27 cellular contexts compared by ENCODE assay signal in genomic region chr1:221765527-221765926, GRCh38. TPM values are rescaled to one million over a fixed set of nuclear protein-coding genes. Genes with fewer than 3 reads are reported as not detected.
DNase-seq lines count a peak whose midpoint lies in the region; ATAC-seq, FAIRE-seq and TF ChIP-seq lines count a peak whose summit lies in the region.
"Had no signal": no experiment of that assay in that cellular context is flagged by ENCODE, and none has a peak within 500 bp of the region (broad histone marks: within the 10 kb centered on the region; RNA-seq: fewer than 3 reads in every experiment).

No MANE protein-coding gene starts in this region.

- no peak for TF ChIP-seq RAD21 in IMR-90 (IDR thresholded peaks at IDR 0.05; ENCODE audit: low read length)

- H4K91ac ChIP-seq in IMR-90 (ENCODE audit: insufficient read depth, low read depth, low read length), result no peak overlapping the region

- H4K5ac ChIP-seq in IMR-90 (ENCODE audit: low read depth, low read length), result no peak overlapping the region

- no peak overlapping the region for H3K4me3 ChIP-seq in IMR-90 (ENCODE audit: insufficient read depth, low read depth, low read length)
- H3K4me3 ChIP-seq: cardiac muscle cell, thoracic aorta, uterus had no signal

- H2BK15ac ChIP-seq in IMR-90 (ENCODE audit: low read depth, low read length), result peak overlapping the region; percentile 26; the same call in 1 of the 3 replicates

- no peak for ATAC-seq in IMR-90 (ENCODE audit: low read depth)
- no peak for ATAC-seq in activated T-helper 17 cell treated with anti-CD3 and anti-CD28 coated beads, Interleukin-2, amount 50 U/mL, for 72 hours (replicated peaks)
- ATAC-seq: natural killer cell had no signal

- in situ Hi-C loops in IMR-90 (cut with MboI; ENCODE audit: low sequenced_read_pairs), result no loop called here

- peak overlapping the region; percentile 36; the same call in 1 of the 2 replicates for H3K4ac ChIP-seq in IMR-90 (ENCODE audit: low read depth, low read length)

- no peaks in the 10 kb centered on the region for H3K36me3 ChIP-seq in IMR-90 (ENCODE audit: control insufficient read depth, insufficient read depth, low read length)
- H3K36me3 ChIP-seq: cardiac muscle cell, thoracic aorta, uterus had no signal

- H3K4me1 ChIP-seq in IMR-90 (ENCODE audit: control insufficient read depth, insufficient read depth, low read length), result peaks cover 2% of the 10 kb centered on the region
- H3K4me1 ChIP-seq: uterus had no signal

- H2AFZ ChIP-seq in IMR-90 (replicated peaks; ENCODE audit: low read length, poor library complexity), result no peak overlapping the region

- no peak overlapping the region for H2AK9ac ChIP-seq in IMR-90 (replicated peaks; ENCODE audit: low read depth, low read length, poor library complexity)

- H3K27me3 Mint-ChIP-seq in activated T-helper 17 cell treated with anti-CD3 and anti-CD28 coated beads, Interleukin-2, amount 50 U/mL, for 72 hours, result no peaks in the 10 kb centered on the region
- H3K27me3 Mint-ChIP-seq: activated CD4-positive, alpha-beta T cell treated with anti-CD3 and anti-CD28 coated beads, Interleukin-2, amount 10 ng/mL, durations not matched to agents 7 days and 5 days; activated naive CD4-positive, alpha-beta T cell treated with anti-CD3 and anti-CD28 coated beads, Interleukin-2, amount 50 U/mL, for 24 hours; stimulated activated naive CD8-positive, alpha-beta T cell treated with anti-CD3 and anti-CD28 coated beads, Interleukin-15, Interleukin-2, amounts not matched to agents 100 ng/mL and 50 ng/mL, for 24 hours had no signal

- H3K23ac ChIP-seq in IMR-90 (ENCODE audit: low read depth, low read length), result no peak overlapping the region

- H2AK5ac ChIP-seq in IMR-90 (ENCODE audit: low read depth, low read length), result no peak overlapping the region

- dilution Hi-C loops in IMR-90 (cut with HindIII; ENCODE audit: low sequenced_read_pairs, unreplicated experiment), result no loop called here

- no peaks in the 10 kb centered on the region for H4K20me1 ChIP-seq in IMR-90 (ENCODE audit: insufficient read depth, low read length)

- no peak overlapping the region for H3K27ac ChIP-seq in IMR-90 (ENCODE audit: insufficient read depth, low read length)
- H3K27ac ChIP-seq: cardiac muscle cell, thoracic aorta, uterus had no signal

- no peak overlapping the region for H3K4me3 Mint-ChIP-seq in activated T-helper 17 cell treated with anti-CD3 and anti-CD28 coated beads, Interleukin-2, amount 50 U/mL, for 72 hours
- H3K4me3 Mint-ChIP-seq: activated CD4-positive, alpha-beta T cell treated with anti-CD3 and anti-CD28 coated beads, Interleukin-2, amount 10 ng/mL, durations not matched to agents 7 days and 5 days; activated naive CD4-positive, alpha-beta T cell treated with anti-CD3 and anti-CD28 coated beads, Interleukin-2, amount 50 U/mL, for 24 hours; CD4-positive, CD25-positive, alpha-beta regulatory T cell; endodermal cell; natural killer cell; stimulated activated naive CD8-positive, alpha-beta T cell treated with anti-CD3 and anti-CD28 coated beads, Interleukin-15, Interleukin-2, amounts not matched to agents 100 ng/mL and 50 ng/mL, for 24 hours had no signal

- H3K9me3 Mint-ChIP-seq in activated T-helper 17 cell treated with anti-CD3 and anti-CD28 coated beads, Interleukin-2, amount 50 U/mL, for 72 hours, result no peaks in the 10 kb centered on the region
- H3K9me3 Mint-ChIP-seq: activated naive CD4-positive, alpha-beta T cell treated with anti-CD3 and anti-CD28 coated beads, Interleukin-2, amount 50 U/mL, for 24 hours; endodermal cell; natural killer cell; stimulated activated naive CD8-positive, alpha-beta T cell treated with anti-CD3 and anti-CD28 coated beads, Interleukin-15, Interleukin-2, amounts not matched to agents 100 ng/mL and 50 ng/mL, for 24 hours had no signal

- POLR2A ChIA-PET in IMR-90 (lab: Charles Lee; ENCODE audit: unreplicated experiment), result no interaction called here

- no peak overlapping the region for H3K9ac ChIP-seq in IMR-90 (ENCODE audit: low read depth, low read length)

- H3K4me1 Mint-ChIP-seq in activated T-helper 17 cell treated with anti-CD3 and anti-CD28 coated beads, Interleukin-2, amount 50 U/mL, for 72 hours, result no peaks in the 10 kb centered on the region

- CTCF ChIA-PET in IMR-90 (lab: Yijun Ruan, JAX), result no interaction called here

- no peaks in the 10 kb centered on the region; a peak in 1 of 4 replicates for H3K79me1 ChIP-seq in IMR-90 (ENCODE audit: low read depth in 1 of 2, low read length in 2 of 2)

- TF ChIP-seq POLR2A in IMR-90 (IDR thresholded peaks at IDR 0.05; ENCODE audit: low read depth, low read length), result no peak

- peaks cover 5% of the 10 kb centered on the region; the same call in 1 of the 2 replicates for H3K9me1 ChIP-seq in IMR-90 (ENCODE audit: insufficient read depth, low read length)

- FAIRE-seq in RCC 7860 (lab: Jason Lieb, UNC) (peak; percentile 73), colon (lab: Jason Lieb, UNC) (peak; percentile 47)
- FAIRE-seq: keratinocyte had no signal

- 0 out of 2 replicates have a peak overlapping the region, but pooled peaks have one; percentile 33 for H2BK20ac ChIP-seq in IMR-90 (ENCODE audit: low read depth, low read length)

- DNase-seq in IMR-90 (no peak), RCC 7860 (ENCODE audit: low spot score) (peak; percentile 25), renal cortical epithelial cell (ENCODE audit: low read depth) (peak; percentile 54), OCI-M1 (lab: John Stamatoyannopoulos, UW) (no peak)
- DNase-seq in central memory CD4-positive, alpha-beta T cell, result no peak
- DNase-seq: activated CD4-positive, alpha-beta T cell treated with anti-CD3 and anti-CD28 coated beads, Interleukin-2, amount 10 ng/mL, durations not matched to agents 7 days and 5 days; anterior cingulate cortex; CD4-positive, CD25-positive, alpha-beta regulatory T cell; DND-41; endodermal cell; natural killer cell; NCI-H1417; NCI-H2081; NCI-H345; NCI-H774; occipital lobe; SIG-M5; SW 1271; T1000; uterus had no signal

- H3K56ac ChIP-seq in IMR-90 (ENCODE audit: extremely low read depth, insufficient read depth, low read length), result no peak overlapping the region

- no peak overlapping the region for H3K4me2 ChIP-seq in IMR-90 (ENCODE audit: low read depth, low read length)

- no peak for TF ChIP-seq CTCF in IMR-90 (conservative IDR thresholded peaks at IDR 0.05; ENCODE audit: low read depth, low read length)

- H3K27me3 ChIP-seq in IMR-90 (ENCODE audit: control insufficient read depth, insufficient read depth, low read length), result no peaks in the 10 kb centered on the region
- H3K27me3 ChIP-seq: cardiac muscle cell, uterus had no signal

- H2BK120ac ChIP-seq in IMR-90 (ENCODE audit: low read depth, low read length), result no peak overlapping the region

- H3K27ac Mint-ChIP-seq in activated T-helper 17 cell treated with anti-CD3 and anti-CD28 coated beads, Interleukin-2, amount 50 U/mL, for 72 hours, result no peak overlapping the region
- H3K27ac Mint-ChIP-seq: activated CD4-positive, alpha-beta T cell treated with anti-CD3 and anti-CD28 coated beads, Interleukin-2, amount 10 ng/mL, durations not matched to agents 7 days and 5 days; activated naive CD4-positive, alpha-beta T cell treated with anti-CD3 and anti-CD28 coated beads, Interleukin-2, amount 50 U/mL, for 24 hours; CD4-positive, CD25-positive, alpha-beta regulatory T cell; endodermal cell; natural killer cell; stimulated activated naive CD8-positive, alpha-beta T cell treated with anti-CD3 and anti-CD28 coated beads, Interleukin-15, Interleukin-2, amounts not matched to agents 100 ng/mL and 50 ng/mL, for 24 hours had no signal

- no peak overlapping the region for H3K14ac ChIP-seq in IMR-90 (replicated peaks; ENCODE audit: low read depth, low read length)

- intact Hi-C loops in IMR-90 (cut with micrococcal nuclease), result no loop called here

- H3K9me3 ChIP-seq in IMR-90 (ENCODE audit: control insufficient read depth, insufficient read depth, low read length), result no peaks in the 10 kb centered on the region
- H3K9me3 ChIP-seq: thoracic aorta, uterus had no signal

- H2BK5ac ChIP-seq in IMR-90 (ENCODE audit: low read depth, low read length, poor library complexity, severe bottlenecking), result no peak overlapping the region

- no TSS peak for BruUV-seq in IMR-90 (replicated peaks; lab: Mats Ljungman, UMichigan)

- no peaks in the 10 kb centered on the region for H3K36me3 Mint-ChIP-seq in activated T-helper 17 cell treated with anti-CD3 and anti-CD28 coated beads, Interleukin-2, amount 50 U/mL, for 72 hours (ENCODE audit: low read depth)
- H3K36me3 Mint-ChIP-seq: activated naive CD4-positive, alpha-beta T cell treated with anti-CD3 and anti-CD28 coated beads, Interleukin-2, amount 50 U/mL, for 24 hours; CD4-positive, CD25-positive, alpha-beta regulatory T cell; natural killer cell had no signal

- H3K18ac ChIP-seq in IMR-90 (ENCODE audit: low read depth, low read length), result peak overlapping the region; percentile 34; the same call in 1 of the 2 replicates

- no CpG with 5 or more reads among the region's 2 CpGs for WGBS in IMR-90 (ENCODE audit: extremely low coverage in 2 of 2, insufficient read length in 1 of 2), 2 experiments

- H4K8ac ChIP-seq in IMR-90 (ENCODE audit: low read depth in 2 of 2, low read length in 2 of 2), result no peak overlapping the region; a peak in 1 of 4 replicates

TF ChIP-seq in IMR-90, 13 proteins besides CTCF, POLR2A, EP300 and RAD21 (continues in another document):
- TF ChIP-seq MAZ (IDR thresholded peaks at IDR 0.05; ENCODE audit: borderline replicate concordance, low read depth, low read length) (no peak), BHLHE40 (IDR thresholded peaks at IDR 0.05; ENCODE audit: low read depth, low read length) (no peak), RCOR1 (IDR thresholded peaks at IDR 0.05; ENCODE audit: insufficient replicate concordance, low read length) (no peak), NFE2L2 (IDR thresholded peaks at IDR 0.05; ENCODE audit: low read depth, low read length) (no peak), CEBPB (IDR thresholded peaks at IDR 0.05; ENCODE audit: low read depth, low read length) (no peak), FOS (IDR thresholded peaks at IDR 0.05; ENCODE audit: low read depth, low read length) (no peak), RFX5 (IDR thresholded peaks at IDR 0.05; ENCODE audit: low read depth, low read length) (no peak), MAFK (IDR thresholded peaks at IDR 0.05; ENCODE audit: low read depth, low read length) (no peak)

RNA-seq across cellular contexts. Expression of gene DUSP10, which starts 23.6 kb away (rescaled TPM):
- total RNA-seq in IMR-90 (2012; rRNA removed) (59.1 and 71.4 TPM in 2 replicates), renal cortical epithelial cell (14.1 and 108 TPM in 2 replicates)
- 41.7 and 44.8 TPM in 2 replicates for polyA plus RNA-seq in IMR-90 (2012; rRNA removed)
- 23.4 and 35.1 TPM in 2 replicates for polyA plus RNA-seq in IMR-90 (2012; cell fraction: cytosol; rRNA removed)
- 32.9 and 43.8 TPM in 2 replicates for polyA plus RNA-seq in IMR-90 (2012; cell fraction: nucleus; rRNA removed; ENCODE audit: low replicate concordance)
- 10 to 100 TPM in 1 of 2 donors, 1 to 10 TPM in 1; 8.2 to 11.7 TPM for total RNA-seq in activated T-helper 17 cell treated with anti-CD3 and anti-CD28 coated beads, Interleukin-2, amount 50 U/mL, for 72 hours

Comparison
In these comparisons a context has a peak if more than half of its experiments do, and no peak if none do; other contexts are left out.
1. DNase-seq: peak in RCC 7860 (single experiment) and renal cortical epithelial cell (single experiment); none in IMR-90 (single experiment), central memory CD4-positive, alpha-beta T cell (single experiment) and OCI-M1 (single experiment).